In the genomic region with DNA sequence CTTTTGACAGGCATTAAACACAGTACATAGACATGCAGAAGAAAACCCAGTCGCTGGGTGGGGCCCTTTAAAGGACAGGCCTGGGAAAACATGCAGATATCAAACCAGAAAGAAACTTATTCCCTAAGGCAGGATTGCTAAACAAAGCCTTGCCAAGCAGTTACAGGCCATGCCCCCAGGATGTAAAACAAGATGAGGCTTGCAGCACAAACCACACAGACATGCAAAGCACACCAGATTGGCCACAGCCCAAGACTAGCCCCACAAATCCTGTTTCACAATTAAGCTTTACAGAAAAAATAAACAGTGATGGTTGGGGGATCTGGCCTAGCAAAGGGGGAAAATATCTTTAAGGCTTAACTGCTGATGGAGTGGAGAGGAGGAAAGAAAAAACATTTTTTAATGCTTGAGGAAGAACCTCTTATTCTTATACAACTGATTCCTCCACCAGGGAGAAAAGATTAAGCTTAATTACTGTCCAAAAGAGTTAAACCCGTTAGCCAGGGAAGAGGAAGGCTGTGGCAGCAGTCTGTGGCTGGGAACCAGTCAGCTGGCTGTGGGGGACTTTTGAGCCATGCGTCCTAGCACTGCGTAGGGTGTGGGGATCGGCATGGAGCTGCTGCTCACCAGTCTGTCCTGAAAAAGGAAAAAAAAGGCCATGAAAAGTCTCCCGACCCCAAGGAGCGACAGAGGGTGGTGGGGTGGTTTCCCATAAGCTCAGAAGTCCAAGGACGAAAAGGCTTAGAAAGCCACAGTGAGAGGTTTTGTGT, we compare ENCODE assay signal across 10 cellular contexts. TPM values are rescaled to one million over a fixed set of nuclear protein-coding genes. Genes with fewer than 3 reads are reported as not detected.
A peak's percentile ranks its signal among the peaks of the same experiment; 100 is the strongest.
DNase-seq lines count a peak whose midpoint lies in the region; ATAC-seq and TF ChIP-seq lines count a peak whose summit lies in the region.
"Had no signal": no experiment of that assay in that cellular context is flagged by ENCODE, and none has a peak within 500 bp of the region (broad histone marks: within the 10 kb centered on the region; RNA-seq: fewer than 3 reads in every experiment).

No MANE protein-coding gene starts in this region.

- H2BK5ac ChIP-seq in mesenchymal stem cell (ENCODE audit: low read depth, low read length, poor library complexity, severe bottlenecking): no peak overlapping the region

- peak overlapping the region; percentile 91 for H4K91ac ChIP-seq in mesenchymal stem cell (ENCODE audit: low read length)

- H3K14ac ChIP-seq in mesenchymal stem cell (ENCODE audit: low read length in 2 of 2): peak overlapping the region in 1 of 2 experiments; percentile 93

- WGBS in mesenchymal stem cell: 68% methylated on average over 8 of the region's 8 CpGs
- 79 to 84% methylated on average over 8 of the region's 8 CpGs for WGBS in aorta, 2 donors

- peak overlapping the region; percentile 99 for H3K18ac ChIP-seq in mesenchymal stem cell (ENCODE audit: low read depth in 1 of 2, low read length in 2 of 2)

- H2AK5ac ChIP-seq in mesenchymal stem cell (ENCODE audit: low read length, severe bottlenecking): no peak overlapping the region

- peak overlapping the region; percentile 53 for H2AFZ ChIP-seq in mesenchymal stem cell (ENCODE audit: low read depth, low read length)
- H2AFZ ChIP-seq: parathyroid adenoma had no signal

- DNase-seq in GM13976 (ENCODE audit: low spot score) (peak; percentile 22), SK-MEL-5 (ENCODE audit: low read depth, low spot score) (peak; percentile 58), mesenchymal stem cell (peak; percentile 92), NCI-H1436 (lab: John Stamatoyannopoulos, UW) (no peak), aorta (no peak), NCI-H2029 (lab: John Stamatoyannopoulos, UW) (no peak)
- DNase-seq: RPMI8226 had no signal

- in situ Hi-C loops in GM13976 (cut with MboI; ENCODE audit: low sequenced_read_pairs, unreplicated experiment) (no loop called here), SK-MEL-5 (cut with HindIII; ENCODE audit: low pct_unique_long_range_greater_than_20kb, low sequenced_read_pairs) (no loop called here)

- H3K4me1 ChIP-seq in mesenchymal stem cell (ENCODE audit: control insufficient read depth, insufficient read depth, low read depth, low read length) (peaks cover 3% of the 10 kb centered on the region), aorta (ENCODE audit: control insufficient read depth in 1 of 2, insufficient read depth in 2 of 2, low read length in 2 of 2) (no peaks in the 10 kb centered on the region)
- H3K4me1 ChIP-seq: parathyroid adenoma had no signal

- H3K79me1 ChIP-seq in mesenchymal stem cell (replicated peaks; ENCODE audit: low read length, poor library complexity, severe bottlenecking): no peaks in the 10 kb centered on the region

- no peak overlapping the region for H3K9ac ChIP-seq in mesenchymal stem cell (ENCODE audit: low read length)
- H3K9ac ChIP-seq: parathyroid adenoma had no signal

- no peak for TF ChIP-seq CTCF in GM13976 (IDR thresholded peaks at IDR 0.05; ENCODE audit: borderline replicate concordance, control extremely low read depth, extremely low read depth, insufficient read depth, missing control alignments)

- H3K27me3 ChIP-seq in mesenchymal stem cell (ENCODE audit: control insufficient read depth in 1 of 2, insufficient read depth in 1 of 2, low read length in 2 of 2) (no peaks in the 10 kb centered on the region), aorta (ENCODE audit: control insufficient read depth in 1 of 2, insufficient read depth in 2 of 2, low read length in 1 of 2) (no peaks in the 10 kb centered on the region)

- no peak overlapping the region for H3K23ac ChIP-seq in mesenchymal stem cell (ENCODE audit: low read length in 2 of 2)

- H3K36me3 ChIP-seq in mesenchymal stem cell (ENCODE audit: control insufficient read depth in 1 of 2, insufficient read depth in 2 of 2, low read depth in 1 of 2, low read length in 2 of 2) (no peaks in the 10 kb centered on the region), aorta (ENCODE audit: control insufficient read depth in 1 of 2, insufficient read depth in 2 of 2, low read length in 1 of 2) (no peaks in the 10 kb centered on the region)

- intact Hi-C loops in aorta (cut with DNase I): no loop called here

- peak overlapping the region; percentile 91 to 99 for H3K4ac ChIP-seq in mesenchymal stem cell (ENCODE audit: low read depth in 1 of 2, low read length in 2 of 2)

- peak overlapping the region; percentile 91 to 100 for H2BK12ac ChIP-seq in mesenchymal stem cell (ENCODE audit: low read length in 2 of 2)

- peak overlapping the region; percentile 98 for H2BK120ac ChIP-seq in mesenchymal stem cell (ENCODE audit: low read depth, low read length)

- no peak overlapping the region for H3K4me2 ChIP-seq in mesenchymal stem cell (ENCODE audit: low read length, poor library complexity, severe bottlenecking)

- H2BK15ac ChIP-seq in mesenchymal stem cell (ENCODE audit: low read depth, poor library complexity, severe bottlenecking): peak overlapping the region; percentile 80

- H3K27ac ChIP-seq in mesenchymal stem cell (ENCODE audit: low read length, poor library complexity, severe bottlenecking) (no peak overlapping the region), aorta (ENCODE audit: low read depth in 1 of 2, low read length in 2 of 2) (no peak overlapping the region)
- H3K27ac ChIP-seq: parathyroid adenoma had no signal

- H3K4me3 ChIP-seq in mesenchymal stem cell (ENCODE audit: insufficient read depth in 1 of 2, low read depth in 1 of 2, low read length in 2 of 2) (no peak overlapping the region), aorta (ENCODE audit: low read length in 2 of 2) (no peak overlapping the region)

- peak overlapping the region; percentile 92 for H4K8ac ChIP-seq in mesenchymal stem cell (ENCODE audit: low read length)

- H3K9me3 ChIP-seq in mesenchymal stem cell (ENCODE audit: control insufficient read depth, low read length): no peaks in the 10 kb centered on the region
- no peaks in the 10 kb centered on the region for H3K9me3 ChIP-seq in aorta (ENCODE audit: control insufficient read depth, low read length)

- peak; percentile 61 for ATAC-seq in HG02852 (IDR thresholded peaks at IDR 0.05; ENCODE audit: unreplicated experiment)
- no peak for ATAC-seq in GM21360 (IDR thresholded peaks at IDR 0.05; ENCODE audit: unreplicated experiment)
- ATAC-seq in aorta (ENCODE audit: low FRiP score): no peak

RNA-seq across cellular contexts. Expression of a gene that starts 28.4 kb away (rescaled TPM):
- 39.9 and 41.7 TPM in 2 replicates for total RNA-seq in SK-MEL-5 (2014; rRNA removed; shearing (Covaris generic))
- polyA plus RNA-seq in SK-MEL-5 (2015; cell fraction: cytosol; rRNA removed): 25.4 and 26.0 TPM in 2 replicates
- 55.9 and 58.0 TPM in 2 replicates for polyA plus RNA-seq in SK-MEL-5 (2015; cell fraction: nucleus; rRNA removed)
- 0.81 TPM for polyA plus RNA-seq in mesenchymal stem cell (2013, experiment 1 of 2)
- polyA plus RNA-seq in mesenchymal stem cell (2013, experiment 2 of 2): 0.60 TPM
- 1 to 10 TPM in 1 of 2 donors, under 1 TPM in 1; 0.42 to 1.8 TPM for total RNA-seq in aorta
- polyA plus RNA-seq in aorta: not detected

Comparison
In these comparisons a context has a peak if more than half of its experiments do, and no peak if none do; other contexts are left out.
1. DNase-seq: peak in GM13976 (single experiment), SK-MEL-5 (single experiment) and mesenchymal stem cell (single experiment); none in NCI-H1436 (single experiment), aorta (0 of 2) and NCI-H2029 (single experiment).
2. RNA of a gene that starts 28.4 kb away (total RNA-seq): 39.9 to 41.7 TPM in SK-MEL-5; 0.42 to 1.8 TPM in aorta; every median in the first group is over 10 times any median in the second.